In genomic region chr17:47323382-47324223, GRCh38 we compare ENCODE assay signal across 8 cellular contexts. TPM values are rescaled to one million over a fixed set of nuclear protein-coding genes. Genes with fewer than 3 reads are reported as not detected.
DNase-seq lines count a peak whose midpoint lies in the region; ATAC-seq and TF ChIP-seq lines count a peak whose summit lies in the region.

TSS of gene EFCAB13 (plus strand) at chr17:47323955. CDS start at chr17:47328354, 4,399 bp downstream.

- peak within 1 kb of the TSS; percentile 45 for H3K27ac ChIP-seq in GM23248
- H3K27ac ChIP-seq in RWPE2 (ENCODE audit: poor library complexity, severe bottlenecking) = peak within 1 kb of the TSS; percentile 16
- H3K27ac ChIP-seq in neural progenitor cell = no peak within 1 kb of the TSS
- H3K27ac ChIP-seq in stomach smooth muscle (ENCODE audit: low read length) = peak within 1 kb of the TSS; percentile 64

- H3K4me3 ChIP-seq in GM23248 (peak within 1 kb of the TSS; percentile 88), RWPE2 (ENCODE audit: severe bottlenecking) (peak within 1 kb of the TSS; percentile 41), foreskin fibroblast (ENCODE audit: low read depth in 1 of 2, low read length in 2 of 2) (peak within 1 kb of the TSS; percentile 66 to 72), neural progenitor cell (peak within 1 kb of the TSS; percentile 37), stomach smooth muscle (ENCODE audit: low read length in 2 of 2) (peak within 1 kb of the TSS; percentile 78 to 84)

- 1% methylated on average over 53 to 62 of the region's 72 CpGs for WGBS in GM23248 (ENCODE audit: low coverage in 1 of 2, low lambda C conversion rate in 2 of 2, missing lambda C conversion rate in 2 of 2), 2 experiments

- peak within 1 kb of the TSS; percentile 82 for H3K9ac ChIP-seq in GM23248
- no peak within 1 kb of the TSS for H3K9ac ChIP-seq in neural progenitor cell
- H3K9ac ChIP-seq in stomach smooth muscle (ENCODE audit: low read length in 2 of 2) = peak within 1 kb of the TSS; percentile 79 to 90

- DNase-seq in ELF-1 (ENCODE audit: low read depth, low spot score) (peak; percentile 99), GM23248 (peak; percentile 90), Kasumi-1 (lab: John Stamatoyannopoulos, UW) (peak; percentile 82 to 84), RWPE2 (ENCODE audit: low spot score) (peak; percentile 85), activated gamma-delta T cell (lab: John Stamatoyannopoulos, UW) (peak; percentile 71), foreskin fibroblast (peak; percentile 83 to 92), neural progenitor cell (ENCODE audit: low spot score) (peak; percentile 95)

- peaks cover 29% of the 10 kb centered on the region for H3K9me3 Mint-ChIP-seq in neural progenitor cell

- peaks cover 15% of the 10 kb centered on the region for H3F3A ChIP-seq in GM23248 (ENCODE audit: insufficient read depth)
- peaks cover 30% of the 10 kb centered on the region for H3F3A ChIP-seq in neural progenitor cell (ENCODE audit: low read depth)

- no peaks in the 10 kb centered on the region for H3K9me3 ChIP-seq in GM23248 (ENCODE audit: low read depth)
- no peaks in the 10 kb centered on the region for H3K9me3 ChIP-seq in RWPE2 (ENCODE audit: severe bottlenecking)
- peaks cover 8% of the 10 kb centered on the region for H3K9me3 ChIP-seq in neural progenitor cell (ENCODE audit: low read depth)
- no peaks in the 10 kb centered on the region for H3K9me3 ChIP-seq in stomach smooth muscle (ENCODE audit: control insufficient read depth in 2 of 2, low read length in 2 of 2)

- no peaks in the 10 kb centered on the region for H4K20me1 ChIP-seq in GM23248 (ENCODE audit: insufficient read depth)
- no peaks in the 10 kb centered on the region for H4K20me1 ChIP-seq in neural progenitor cell (ENCODE audit: low read depth)

- H3K4me1 Mint-ChIP-seq in neural progenitor cell = peaks cover 6% of the 10 kb centered on the region

- no peaks in the 10 kb centered on the region for H3K9me2 ChIP-seq in GM23248 (ENCODE audit: insufficient read depth)

- H3K27me3 ChIP-seq in GM23248 (replicated peaks; ENCODE audit: insufficient read depth) = no peaks in the 10 kb centered on the region
- H3K27me3 ChIP-seq in RWPE2 (ENCODE audit: insufficient read depth, poor library complexity, severe bottlenecking) = no peaks in the 10 kb centered on the region
- peaks cover 21% of the 10 kb centered on the region for H3K27me3 ChIP-seq in neural progenitor cell
- H3K27me3 ChIP-seq in stomach smooth muscle (ENCODE audit: control insufficient read depth in 1 of 2, insufficient read depth in 2 of 2, low read length in 2 of 2) = no peaks in the 10 kb centered on the region

- H3K36me3 Mint-ChIP-seq in neural progenitor cell = peaks cover 5% of the 10 kb centered on the region

- H3K4me3 Mint-ChIP-seq in neural progenitor cell = peak within 1 kb of the TSS; percentile 84

- H3K4me2 ChIP-seq in GM23248 (ENCODE audit: unreplicated experiment) (peak within 1 kb of the TSS; percentile 89), neural progenitor cell (peak within 1 kb of the TSS; percentile 79)

- H3K79me2 ChIP-seq in GM23248 (ENCODE audit: insufficient read depth) (no peaks in the 10 kb centered on the region), neural progenitor cell (ENCODE audit: low read depth) (no peaks in the 10 kb centered on the region)

- H3K4me1 ChIP-seq in GM23248 (ENCODE audit: insufficient read depth) (no peaks in the 10 kb centered on the region), RWPE2 (ENCODE audit: insufficient read depth, poor library complexity, severe bottlenecking) (peaks cover 6% of the 10 kb centered on the region), neural progenitor cell (no peaks in the 10 kb centered on the region), stomach smooth muscle (ENCODE audit: control insufficient read depth, insufficient read depth, low read length) (no peaks in the 10 kb centered on the region)

- in situ Hi-C loops in GM23248 (cut with MboI) = no loop called here

- no peak within 1 kb of the TSS for H3K27ac Mint-ChIP-seq in neural progenitor cell

- H2AFZ ChIP-seq in GM23248 (peak within 1 kb of the TSS; percentile 97), neural progenitor cell (replicated peaks) (peak within 1 kb of the TSS; percentile 92)

- peaks cover 2% of the 10 kb centered on the region for H3K27me3 Mint-ChIP-seq in neural progenitor cell (ENCODE audit: insufficient read depth, low read depth)

- ATAC-seq in RWPE2 (ENCODE audit: low read depth) = peak; percentile 95

- peak; percentile 31 for TF ChIP-seq CTCF in RWPE2 (IDR thresholded peaks at IDR 0.05; ENCODE audit: poor library complexity, severe bottlenecking)
- TF ChIP-seq CTCF in foreskin fibroblast (IDR thresholded peaks at IDR 0.05; ENCODE audit: low read depth, low read length) = no peak
- TF ChIP-seq CTCF in neural progenitor cell (IDR thresholded peaks at IDR 0.05) = peak; percentile 40

- H3K36me3 ChIP-seq in GM23248 (ENCODE audit: low read depth) = no peaks in the 10 kb centered on the region
- no peaks in the 10 kb centered on the region for H3K36me3 ChIP-seq in RWPE2 (ENCODE audit: low read depth)
- no peaks in the 10 kb centered on the region for H3K36me3 ChIP-seq in neural progenitor cell
- H3K36me3 ChIP-seq in stomach smooth muscle (ENCODE audit: control insufficient read depth in 2 of 2, insufficient read depth in 2 of 2, low read length in 2 of 2) = no peaks in the 10 kb centered on the region

RNA-seq across cellular contexts. Expression of gene EFCAB13, which starts in this region (rescaled TPM):
- 1.4 and 1.6 TPM in 2 replicates for total RNA-seq in GM23248 (2014; rRNA removed; shearing (Covaris generic))
- polyA plus RNA-seq in GM23248 (2016; fragmentation: Nextera tagmentation; extraction: Ambion mirVana) = 0.98 and 1.2 TPM in 2 replicates
- total RNA-seq in neural progenitor cell (ENCODE audit: low replicate concordance) = 1.1 and 2.7 TPM in 2 replicates

Comparison
In these comparisons a context has a peak if more than half of its experiments do, and no peak if none do; other contexts are left out.
1. H3K4me3 ChIP-seq: peak in every context shown above with its lines; median percentile 88 in GM23248; 81 in stomach smooth muscle; 69 in foreskin fibroblast; 41 in RWPE2; 37 in neural progenitor cell.